Comparison of ENCODE assay signal across 8 cellular contexts in the genomic region with DNA sequence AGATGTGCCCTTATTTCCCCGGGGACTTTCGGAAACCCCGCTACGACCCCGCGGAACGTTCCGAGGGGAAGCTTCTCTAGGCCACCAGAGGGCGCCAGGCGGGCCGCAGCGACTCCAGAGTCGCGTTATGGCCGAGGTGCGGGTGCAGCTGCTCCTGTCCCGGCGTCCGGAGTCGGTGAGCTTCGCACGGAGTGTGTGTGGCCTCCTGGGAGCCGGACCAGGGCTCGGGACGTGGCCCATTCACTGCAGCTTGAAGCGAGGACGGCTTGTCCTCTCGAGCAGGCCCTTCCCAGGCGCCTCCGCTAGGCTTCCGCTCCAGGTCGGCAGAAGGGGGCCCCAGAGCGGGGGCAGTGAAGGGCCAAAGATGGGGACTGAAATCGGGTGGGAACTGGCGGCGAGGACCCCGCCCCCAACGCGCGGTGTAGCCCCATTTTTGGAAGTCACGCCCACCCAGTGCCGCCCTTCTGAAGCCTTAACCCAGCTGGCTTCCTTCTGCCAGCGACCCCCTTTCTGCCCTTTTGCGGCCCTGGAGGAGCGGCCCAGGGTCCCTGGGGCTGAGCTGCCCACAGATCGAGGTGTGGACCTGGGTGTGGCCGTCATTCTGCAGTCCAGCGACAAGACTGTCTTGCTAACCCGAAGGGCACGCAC. TPM values are rescaled to one million over a fixed set of nuclear protein-coding genes. Genes with fewer than 3 reads are reported as not detected.
DNase-seq lines count a peak whose midpoint lies in the region; ATAC-seq and TF ChIP-seq lines count a peak whose summit lies in the region.

A gene with protein sequence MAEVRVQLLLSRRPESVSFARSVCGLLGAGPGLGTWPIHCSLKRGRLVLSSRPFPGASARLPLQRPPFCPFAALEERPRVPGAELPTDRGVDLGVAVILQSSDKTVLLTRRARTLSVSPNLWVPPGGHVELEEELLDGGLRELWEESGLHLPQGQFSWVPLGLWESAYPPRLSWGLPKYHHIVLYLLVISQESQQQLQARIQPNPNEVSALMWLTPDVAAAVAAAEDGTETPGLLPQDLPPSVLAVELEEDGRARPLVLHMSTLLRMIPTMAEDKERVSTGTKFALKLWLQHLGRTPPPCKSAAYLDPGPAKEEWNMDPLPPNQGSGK (plus strand): TSS at position 117 of the 648 bp plus-strand sequence. CDS start 11 bp downstream, at position 128.

- DNase-seq in DND-41 (peak; percentile 78), Karpas-422 (peak; percentile 95), SK-MEL-5 (ENCODE audit: low read depth, low spot score) (peak; percentile 82), head of caudate nucleus (peak; percentile 52 to 91 (median 79)), tibial nerve (ENCODE audit: low spot score in 2 of 2) (peak; percentile 46 to 55)
- DNase-seq in activated naive CD4-positive, alpha-beta T cell treated with anti-CD3 and anti-CD28 coated beads for 36 hours: peak; percentile 80

- intact Hi-C loops in activated naive CD4-positive, alpha-beta T cell treated with anti-CD3 and anti-CD28 coated beads for 36 hours (cut with micrococcal nuclease): loop anchor here (1.0 to 2.0 kb wide), 5 partner anchors 41 to 168 kb away; a partner anchor contains a TSS
- intact Hi-C loops in head of caudate nucleus (cut with DNase I): no loop called here

- peaks cover 15% of the 10 kb centered on the region for H3K4me1 Mint-ChIP-seq in activated naive CD4-positive, alpha-beta T cell treated with anti-CD3 and anti-CD28 coated beads for 36 hours (ENCODE audit: low read depth)

- H3K79me2 ChIP-seq in DND-41 (ENCODE audit: insufficient read depth, low read length) (no peaks in the 10 kb centered on the region), Karpas-422 (ENCODE audit: low read length) (no peaks in the 10 kb centered on the region), parathyroid adenoma (no peaks in the 10 kb centered on the region)

- H3K9me3 ChIP-seq in DND-41 (ENCODE audit: insufficient read depth, low read length, severe bottlenecking) (no peaks in the 10 kb centered on the region), Karpas-422 (ENCODE audit: low read length) (no peaks in the 10 kb centered on the region), parathyroid adenoma (ENCODE audit: control insufficient read depth, low read length) (no peaks in the 10 kb centered on the region), tibial nerve (no peaks in the 10 kb centered on the region)

- H3K27me3 ChIP-seq in DND-41 (ENCODE audit: insufficient read depth, low read length, poor library complexity): no peaks in the 10 kb centered on the region
- H3K27me3 ChIP-seq in Karpas-422 (ENCODE audit: low read length): no peaks in the 10 kb centered on the region
- no peaks in the 10 kb centered on the region for H3K27me3 ChIP-seq in parathyroid adenoma (ENCODE audit: control insufficient read depth, insufficient read depth, low read length)
- no peaks in the 10 kb centered on the region for H3K27me3 ChIP-seq in tibial nerve

- H3K4me3 ChIP-seq in DND-41 (ENCODE audit: low read depth in 1 of 2, low read length in 2 of 2): peak within 1 kb of the TSS; percentile 42 to 80
- H3K4me3 ChIP-seq in Karpas-422 (ENCODE audit: low read length): peak within 1 kb of the TSS; percentile 75
- H3K4me3 ChIP-seq in parathyroid adenoma (ENCODE audit: low read depth, low read length): peak within 1 kb of the TSS; percentile 58
- peak within 1 kb of the TSS; percentile 30 to 65 (median 60) for H3K4me3 ChIP-seq in tibial nerve

- H3K4me2 ChIP-seq in DND-41 (ENCODE audit: insufficient read depth, low read length) (peak within 1 kb of the TSS; percentile 92), Karpas-422 (ENCODE audit: low read depth, low read length, poor library complexity, severe bottlenecking) (peak within 1 kb of the TSS; percentile 88), parathyroid adenoma (ENCODE audit: low read length) (peak within 1 kb of the TSS; percentile 71)

- ATAC-seq in DND-41 (ENCODE audit: insufficient read depth, low read depth) (peak; percentile 85), GM21619 (IDR thresholded peaks at IDR 0.05; ENCODE audit: unreplicated experiment) (peak; percentile 50)

- H3K9me3 Mint-ChIP-seq in activated naive CD4-positive, alpha-beta T cell treated with anti-CD3 and anti-CD28 coated beads for 36 hours: no peaks in the 10 kb centered on the region

- H3K36me3 ChIP-seq in DND-41 (ENCODE audit: insufficient read depth, low read length): peaks cover 57% of the 10 kb centered on the region
- H3K36me3 ChIP-seq in Karpas-422 (ENCODE audit: insufficient read depth, low read length): peaks cover 14% of the 10 kb centered on the region; the same call in 1 of the 2 replicates
- no peaks in the 10 kb centered on the region for H3K36me3 ChIP-seq in parathyroid adenoma (ENCODE audit: control insufficient read depth, insufficient read depth, low read length)
- peaks cover 0 to 63% (median 0%) of the 10 kb centered on the region in 3 donors for H3K36me3 ChIP-seq in tibial nerve

- no peaks in the 10 kb centered on the region for H4K20me1 ChIP-seq in DND-41 (ENCODE audit: insufficient read depth, low read length)
- no peaks in the 10 kb centered on the region for H4K20me1 ChIP-seq in Karpas-422 (ENCODE audit: insufficient read depth, low read depth, low read length)

- WGBS in tibial nerve, 2 donors: 2 to 3% methylated on average over 38 to 48 of the region's 50 CpGs

- H3K27ac Mint-ChIP-seq in activated naive CD4-positive, alpha-beta T cell treated with anti-CD3 and anti-CD28 coated beads for 36 hours: peak within 1 kb of the TSS; percentile 46

- TF ChIP-seq POLR2A in tibial nerve (IDR thresholded peaks at IDR 0.05): no peak

- no peaks in the 10 kb centered on the region for H3K36me3 Mint-ChIP-seq in activated naive CD4-positive, alpha-beta T cell treated with anti-CD3 and anti-CD28 coated beads for 36 hours (ENCODE audit: low read depth)

- H2AFZ ChIP-seq in DND-41 (ENCODE audit: low read depth, low read length): peak within 1 kb of the TSS; percentile 95
- H2AFZ ChIP-seq in Karpas-422 (ENCODE audit: low read length): peak within 1 kb of the TSS; percentile 78
- H2AFZ ChIP-seq in parathyroid adenoma: peak within 1 kb of the TSS; percentile 83

- peak; percentile 94 for TF ChIP-seq CTCF in DND-41 (IDR thresholded peaks at IDR 0.05; ENCODE audit: borderline replicate concordance, extremely low read depth, low read length, poor library complexity, severe bottlenecking)
- peak; percentile 87 for TF ChIP-seq CTCF in parathyroid adenoma (IDR thresholded peaks at IDR 0.05)
- peak; percentile 86 to 97 (median 93) for TF ChIP-seq CTCF in tibial nerve (IDR thresholded peaks at IDR 0.05)

- H3K9me2 ChIP-seq in Karpas-422 (replicated peaks; ENCODE audit: insufficient read depth, low read length): no peaks in the 10 kb centered on the region

- CTCF ChIA-PET in activated naive CD4-positive, alpha-beta T cell treated with anti-CD3 and anti-CD28 coated beads for 36 hours (lab: Charles Lee): interaction anchor here (0.7 to 8.7 kb wide), 41 partner anchors 9 to 193 kb away, joined by 3 to 141 read pairs (median 5); a partner anchor contains a TSS

- H3K9ac ChIP-seq in DND-41 (ENCODE audit: low read depth, low read length) (peak within 1 kb of the TSS; percentile 71), Karpas-422 (ENCODE audit: low read length) (peak within 1 kb of the TSS; percentile 85), parathyroid adenoma (no peak within 1 kb of the TSS)

- in situ Hi-C loops in SK-MEL-5 (cut with HindIII; ENCODE audit: low pct_unique_long_range_greater_than_20kb, low sequenced_read_pairs): no loop called here

- TF ChIP-seq EP300 in tibial nerve (IDR thresholded peaks at IDR 0.05): peak; percentile 30 to 61

- H3K4me1 ChIP-seq in DND-41 (ENCODE audit: insufficient read depth, low read length) (peaks cover 20% of the 10 kb centered on the region), Karpas-422 (ENCODE audit: low read length) (peaks cover 42% of the 10 kb centered on the region), parathyroid adenoma (no peaks in the 10 kb centered on the region), tibial nerve (peaks cover 0 to 31% (median 5%) of the 10 kb centered on the region in 4 donors)

- no peaks in the 10 kb centered on the region for H3K27me3 Mint-ChIP-seq in activated naive CD4-positive, alpha-beta T cell treated with anti-CD3 and anti-CD28 coated beads for 36 hours (ENCODE audit: low read depth)

- H3K27ac ChIP-seq in DND-41 (ENCODE audit: low read length): peak within 1 kb of the TSS; percentile 71
- peak within 1 kb of the TSS; percentile 87 for H3K27ac ChIP-seq in Karpas-422 (ENCODE audit: low read length)
- H3K27ac ChIP-seq in parathyroid adenoma: peak within 1 kb of the TSS; percentile 60
- H3K27ac ChIP-seq in tibial nerve: peak within 1 kb of the TSS; percentile 63 to 85 (median 82)

- no peak within 1 kb of the TSS for H3K4me3 Mint-ChIP-seq in activated naive CD4-positive, alpha-beta T cell treated with anti-CD3 and anti-CD28 coated beads for 36 hours

RNA-seq across cellular contexts. Expression of the gene that starts here (rescaled TPM):
- 2.9 and 8.3 TPM in 2 replicates for total RNA-seq in Karpas-422 (2014; rRNA removed; shearing (Covaris generic); ENCODE audit: low replicate concordance)
- 9.4 and 15.5 TPM in 2 replicates for total RNA-seq in SK-MEL-5 (2014; rRNA removed; shearing (Covaris generic))
- 7.6 and 13.4 TPM in 2 replicates for polyA plus RNA-seq in SK-MEL-5 (2015; cell fraction: cytosol; rRNA removed)
- 23.8 and 38.1 TPM in 2 replicates for polyA plus RNA-seq in SK-MEL-5 (2015; cell fraction: nucleus; rRNA removed)
- total RNA-seq in activated naive CD4-positive, alpha-beta T cell treated with anti-CD3 and anti-CD28 coated beads for 36 hours: 1 to 10 TPM; 3.2 to 3.4 TPM
- 1 to 10 TPM; 2.7 to 8.4 (median 4.5) TPM for total RNA-seq in tibial nerve

Comparison
In these comparisons a context has a peak if more than half of its experiments do, and no peak if none do; other contexts are left out.
1. Peak in every context shown above with its lines: DNase-seq, ATAC-seq, H3K4me3 ChIP-seq and H3K27ac ChIP-seq.